In the genomic region with DNA sequence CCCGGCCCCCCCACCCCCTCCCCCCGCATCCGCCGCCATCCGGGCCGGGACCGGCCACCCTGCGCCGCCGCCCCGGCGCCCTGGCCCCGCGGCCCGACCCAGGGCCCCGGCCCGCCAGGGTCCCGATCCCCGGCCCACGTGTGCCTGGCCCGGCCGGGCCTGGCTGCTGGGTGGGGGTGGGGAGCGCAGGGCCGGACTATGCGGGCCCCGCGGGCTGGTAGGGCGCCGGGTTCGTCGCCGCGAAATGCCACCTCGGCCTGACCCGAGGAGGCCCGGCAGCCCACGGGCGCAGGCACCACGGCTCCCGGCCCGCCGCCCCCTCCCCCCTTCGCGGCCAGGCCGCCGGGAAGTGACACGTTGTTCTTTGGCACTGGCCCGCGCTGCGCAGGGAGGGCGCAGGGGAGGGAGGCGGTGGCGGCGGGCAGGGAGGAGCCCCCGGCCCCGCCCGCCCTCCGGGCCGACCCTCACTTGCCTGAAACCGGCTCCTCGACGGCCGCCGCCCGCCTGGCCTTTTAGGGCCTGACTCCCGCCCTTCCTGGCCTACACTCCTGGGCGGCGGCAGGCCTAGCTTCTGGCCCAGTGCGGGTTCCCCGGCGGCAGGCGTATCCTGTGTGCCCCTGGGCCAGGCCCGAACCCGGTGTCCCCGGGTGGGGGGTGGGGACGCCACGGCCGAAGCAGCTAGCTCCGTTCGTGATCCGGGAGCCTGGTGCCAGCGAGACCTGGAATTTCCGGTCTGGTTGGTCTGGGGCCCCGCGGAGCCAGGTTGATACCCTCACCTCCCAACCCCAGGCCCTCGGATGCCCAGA, we compare ENCODE assay signal across 8 cellular contexts. TPM values are rescaled to one million over a fixed set of nuclear protein-coding genes. Genes with fewer than 3 reads are reported as not detected.
DNase-seq lines count a peak whose midpoint lies in the region; ATAC-seq, FAIRE-seq and TF ChIP-seq lines count a peak whose summit lies in the region.

No MANE protein-coding gene starts in this region.

- FAIRE-seq in endothelial cell of umbilical vein (lab: Jason Lieb, UNC) = peak; percentile 68

- peak; percentile 68 for DNase-seq in NK-92 treated with Interleukin-12 subunit alpha and Interleukin-12 subunit beta, amount 100 ng/mL, for 24 hours (lab: John Stamatoyannopoulos, UW)
- no peak for DNase-seq in NK-92 (lab: John Stamatoyannopoulos, UW; ENCODE audit: unreplicated experiment)
- DNase-seq in NCI-H226 = peak; percentile 64
- DNase-seq in activated CD8-positive, alpha-beta memory T cell treated with anti-CD3 and anti-CD28 coated beads, Interleukin-2, amount 50 U/mL, for 48 hours = peak; percentile 78
- DNase-seq in endothelial cell of umbilical vein (ENCODE audit: low read depth, low spot score) = peak; percentile 81
- DNase-seq in mucosa of descending colon = peak; percentile 81 to 90 (median 90)

- no peak overlapping the region for H2AFZ ChIP-seq in endothelial cell of umbilical vein (ENCODE audit: low read depth, low read length)

- TF ChIP-seq POLR2A in endothelial cell of umbilical vein (IDR thresholded peaks at IDR 0.05; ENCODE audit: low read depth, low read length) = peak; percentile 79

- dilution Hi-C loops in endothelial cell of umbilical vein (cut with MboI; ENCODE audit: extremely low pct_ligation_motif_present, low sequenced_read_pairs) = no loop called here

- TSS peak; percentile 50 for BruUV-seq in endothelial cell of umbilical vein (replicated peaks; lab: Mats Ljungman, UMichigan)

- POLR2A ChIA-PET in endothelial cell of umbilical vein (lab: Charles Lee) = interaction anchor here (1.0 to 1.5 kb wide), 2 partner anchors 22 to 47 kb away, joined by 3 to 5 read pairs; a partner anchor contains a TSS

- peaks cover 3% of the 10 kb centered on the region for H4K20me1 ChIP-seq in endothelial cell of umbilical vein (replicated peaks; ENCODE audit: control insufficient read depth, extremely low read depth, insufficient read depth, low read length)

- H3K4me3 Mint-ChIP-seq in stimulated activated naive CD8-positive, alpha-beta T cell treated with anti-CD3 and anti-CD28 coated beads, Interleukin-15, Interleukin-2, amounts not matched to agents 100 ng/mL and 50 ng/mL, for 24 hours = peak overlapping the region; percentile 86

- H3K4me3 ChIP-seq in endothelial cell of umbilical vein (replicated peaks in 1 of 3; ENCODE audit: insufficient read depth in 1 of 3, low read depth in 1 of 3, low read length in 3 of 3) (peak overlapping the region; percentile 36 to 84 (median 59)), mucosa of descending colon (peak overlapping the region; percentile 84)

- no peaks in the 10 kb centered on the region for H3K9me3 ChIP-seq in endothelial cell of umbilical vein (replicated peaks; ENCODE audit: control insufficient read depth, insufficient read depth, low read length)
- H3K9me3 ChIP-seq in mucosa of descending colon = no peaks in the 10 kb centered on the region

- H3K36me3 ChIP-seq in endothelial cell of umbilical vein (ENCODE audit: control insufficient read depth in 2 of 2, extremely low read depth in 1 of 2, insufficient read depth in 2 of 2, low read length in 2 of 2) (peaks cover 9 to 11% of the 10 kb centered on the region in 2 experiments), mucosa of descending colon (ENCODE audit: low read depth) (peaks cover 4% of the 10 kb centered on the region)

- peaks cover 49% of the 10 kb centered on the region for H3K79me2 ChIP-seq in endothelial cell of umbilical vein (ENCODE audit: control insufficient read depth, insufficient read depth, low read length)

- H3K36me3 Mint-ChIP-seq in stimulated activated naive CD8-positive, alpha-beta T cell treated with anti-CD3 and anti-CD28 coated beads, Interleukin-15, Interleukin-2, amounts not matched to agents 100 ng/mL and 50 ng/mL, for 24 hours (ENCODE audit: low read depth) = peaks cover 39% of the 10 kb centered on the region

- H3K27ac ChIP-seq in endothelial cell of umbilical vein (ENCODE audit: insufficient read depth, low read depth, low read length) = peak overlapping the region; percentile 64

- H3K4me1 Mint-ChIP-seq in stimulated activated naive CD8-positive, alpha-beta T cell treated with anti-CD3 and anti-CD28 coated beads, Interleukin-15, Interleukin-2, amounts not matched to agents 100 ng/mL and 50 ng/mL, for 24 hours (ENCODE audit: low read depth) = peaks cover 39% of the 10 kb centered on the region

- CTCF ChIA-PET in endothelial cell of umbilical vein (lab: Charles Lee) = no interaction called here

- peaks cover 34% of the 10 kb centered on the region for H3K4me1 ChIP-seq in endothelial cell of umbilical vein (ENCODE audit: control insufficient read depth, extremely low read depth, insufficient read depth, low read length)
- H3K4me1 ChIP-seq in mucosa of descending colon (ENCODE audit: low read depth) = peaks cover 41% of the 10 kb centered on the region

- H3K27ac Mint-ChIP-seq in stimulated activated naive CD8-positive, alpha-beta T cell treated with anti-CD3 and anti-CD28 coated beads, Interleukin-15, Interleukin-2, amounts not matched to agents 100 ng/mL and 50 ng/mL, for 24 hours = peak overlapping the region; percentile 88

- no peaks in the 10 kb centered on the region for H3K27me3 Mint-ChIP-seq in stimulated activated naive CD8-positive, alpha-beta T cell treated with anti-CD3 and anti-CD28 coated beads, Interleukin-15, Interleukin-2, amounts not matched to agents 100 ng/mL and 50 ng/mL, for 24 hours

- peak overlapping the region; percentile 82 for H3K9ac ChIP-seq in endothelial cell of umbilical vein (replicated peaks; ENCODE audit: extremely low read depth, insufficient read depth, low read length)

- H3K9me3 Mint-ChIP-seq in stimulated activated naive CD8-positive, alpha-beta T cell treated with anti-CD3 and anti-CD28 coated beads, Interleukin-15, Interleukin-2, amounts not matched to agents 100 ng/mL and 50 ng/mL, for 24 hours = no peaks in the 10 kb centered on the region

- peak overlapping the region; percentile 25 for H3K4me2 ChIP-seq in endothelial cell of umbilical vein (ENCODE audit: insufficient read depth, low read length)

- TF ChIP-seq CTCF in endothelial cell of umbilical vein (IDR thresholded peaks at IDR 0.05; ENCODE audit: extremely low read depth in 1 of 2, insufficient read depth in 1 of 2, low read depth in 1 of 2, low read length in 2 of 2) (no peak), mucosa of descending colon (IDR thresholded peaks at IDR 0.05) (no peak)

- H3K27me3 ChIP-seq in endothelial cell of umbilical vein (ENCODE audit: control insufficient read depth in 2 of 2, insufficient read depth in 2 of 2, low read length in 2 of 2) = no peaks in the 10 kb centered on the region

- H3K9me1 ChIP-seq in endothelial cell of umbilical vein (replicated peaks; ENCODE audit: control insufficient read depth, extremely low read depth, insufficient read depth, low read length) = no peaks in the 10 kb centered on the region

- ATAC-seq in HG02870 (IDR thresholded peaks at IDR 0.05; ENCODE audit: unreplicated experiment) = peak; percentile 34
- ATAC-seq in mucosa of descending colon = peak; percentile 75

- intact Hi-C loops in endothelial cell of umbilical vein (cut with micrococcal nuclease) (loop anchor here (1.0 to 5.0 kb wide), 3 partner anchors 16 to 138 kb away; a partner anchor contains a TSS), mucosa of descending colon (cut with DNase I, micrococcal nuclease) (no loop called here)

RNA-seq across cellular contexts. Expression of a gene that starts 0.5 kb away (rescaled TPM):
- 524 and 532 TPM in 2 replicates for total RNA-seq in endothelial cell of umbilical vein
- polyA plus RNA-seq in endothelial cell of umbilical vein = 355 and 401 TPM in 2 replicates
- 305 and 332 TPM in 2 replicates for polyA plus RNA-seq in endothelial cell of umbilical vein (2011; cell fraction: cytosol; rRNA removed)
- 513 and 525 TPM in 2 replicates for polyA plus RNA-seq in endothelial cell of umbilical vein (2011; cell fraction: nucleus; rRNA removed)
- 236 and 329 TPM in 2 replicates for polyA plus RNA-seq in endothelial cell of umbilical vein (2012)
- polyA minus RNA-seq in endothelial cell of umbilical vein = 474 and 526 TPM in 2 replicates
- 242 TPM for polyA minus RNA-seq in endothelial cell of umbilical vein (2011; cell fraction: cytosol; rRNA and poly(A)+ RNA removed)
- polyA minus RNA-seq in endothelial cell of umbilical vein (2011; cell fraction: nucleus; rRNA and poly(A)+ RNA removed) = 207 and 228 TPM in 2 replicates
- 100 to 1,000 TPM; 256 to 305 (median 267) TPM for total RNA-seq in mucosa of descending colon

RNA-seq across cellular contexts. Expression of a gene that starts 15.9 kb away (rescaled TPM):
- total RNA-seq in endothelial cell of umbilical vein (400 and 435 TPM in 2 replicates), mucosa of descending colon (100 to 1,000 TPM; 160 to 223 (median 176) TPM)
- 358 and 414 TPM in 2 replicates for polyA plus RNA-seq in endothelial cell of umbilical vein
- 266 and 278 TPM in 2 replicates for polyA plus RNA-seq in endothelial cell of umbilical vein (2011; cell fraction: cytosol; rRNA removed)
- polyA plus RNA-seq in endothelial cell of umbilical vein (2011; cell fraction: nucleus; rRNA removed) = 416 and 477 TPM in 2 replicates
- polyA plus RNA-seq in endothelial cell of umbilical vein (2012) = 316 and 537 TPM in 2 replicates
- 564 and 571 TPM in 2 replicates for polyA minus RNA-seq in endothelial cell of umbilical vein
- polyA minus RNA-seq in endothelial cell of umbilical vein (2011; cell fraction: cytosol; rRNA and poly(A)+ RNA removed) = 395 TPM
- 166 and 239 TPM in 2 replicates for polyA minus RNA-seq in endothelial cell of umbilical vein (2011; cell fraction: nucleus; rRNA and poly(A)+ RNA removed)

RNA-seq across cellular contexts. Expression of a gene that starts 22.5 kb away (rescaled TPM):
- total RNA-seq in endothelial cell of umbilical vein (19.9 and 26.8 TPM in 2 replicates), mucosa of descending colon (10 to 100 TPM; 14.1 to 29.8 (median 16.4) TPM)
- 29.9 and 34.1 TPM in 2 replicates for polyA plus RNA-seq in endothelial cell of umbilical vein
- 22.5 and 34.2 TPM in 2 replicates for polyA plus RNA-seq in endothelial cell of umbilical vein (2011; cell fraction: cytosol; rRNA removed)
- 27.8 and 36.3 TPM in 2 replicates for polyA plus RNA-seq in endothelial cell of umbilical vein (2011; cell fraction: nucleus; rRNA removed)
- polyA plus RNA-seq in endothelial cell of umbilical vein (2012) = 15.8 and 22.6 TPM in 2 replicates
- polyA minus RNA-seq in endothelial cell of umbilical vein = 19.1 and 21.9 TPM in 2 replicates
- 10.8 TPM for polyA minus RNA-seq in endothelial cell of umbilical vein (2011; cell fraction: cytosol; rRNA and poly(A)+ RNA removed)
- polyA minus RNA-seq in endothelial cell of umbilical vein (2011; cell fraction: nucleus; rRNA and poly(A)+ RNA removed) = 12.3 and 12.8 TPM in 2 replicates

RNA-seq across cellular contexts. Expression of a gene that starts 39.1 kb away (rescaled TPM):
- total RNA-seq in endothelial cell of umbilical vein (not detected in 2 replicates), mucosa of descending colon (1 to 10 TPM in 1 of 3 donors, under 1 TPM in 1, not detected in 1; 0.19 to 2.2 TPM)
- not detected in 2 replicates for polyA plus RNA-seq in endothelial cell of umbilical vein
- polyA plus RNA-seq in endothelial cell of umbilical vein (2011; cell fraction: cytosol; rRNA removed) = not detected in 2 replicates
- not detected in 2 replicates for polyA plus RNA-seq in endothelial cell of umbilical vein (2011; cell fraction: nucleus; rRNA removed)
- not detected in 2 replicates for polyA plus RNA-seq in endothelial cell of umbilical vein (2012)
- polyA minus RNA-seq in endothelial cell of umbilical vein = not detected in 2 replicates
- polyA minus RNA-seq in endothelial cell of umbilical vein (2011; cell fraction: cytosol; rRNA and poly(A)+ RNA removed) = not detected
- not detected in 2 replicates for polyA minus RNA-seq in endothelial cell of umbilical vein (2011; cell fraction: nucleus; rRNA and poly(A)+ RNA removed)

RNA-seq across cellular contexts. Expression of a gene that starts 46.5 kb away (rescaled TPM):
- total RNA-seq in endothelial cell of umbilical vein (6.5 and 9.9 TPM in 2 replicates), mucosa of descending colon (100 to 1,000 TPM in 1 of 3 donors, 10 to 100 TPM in 2; 31.1 to 105 (median 72.0) TPM)
- polyA plus RNA-seq in endothelial cell of umbilical vein = 3.5 and 4.9 TPM in 2 replicates
- polyA plus RNA-seq in endothelial cell of umbilical vein (2011; cell fraction: cytosol; rRNA removed) = 2.6 TPM in 2 replicates
- polyA plus RNA-seq in endothelial cell of umbilical vein (2011; cell fraction: nucleus; rRNA removed) = 15.3 and 20.5 TPM in 2 replicates
- polyA plus RNA-seq in endothelial cell of umbilical vein (2012) = 2.4 and 2.8 TPM in 2 replicates
- 7.2 and 8.3 TPM in 2 replicates for polyA minus RNA-seq in endothelial cell of umbilical vein
- polyA minus RNA-seq in endothelial cell of umbilical vein (2011; cell fraction: cytosol; rRNA and poly(A)+ RNA removed) = 5.6 TPM
- polyA minus RNA-seq in endothelial cell of umbilical vein (2011; cell fraction: nucleus; rRNA and poly(A)+ RNA removed) = 10.1 and 10.5 TPM in 2 replicates
